1 cellular context compared by ENCODE assay signal in genomic region chr1:19596719-19597462, GRCh38.
TF ChIP-seq lines count a peak whose summit lies in the region.

No MANE protein-coding gene starts in this region.

TF ChIP-seq in K562, 482 proteins besides CTCF, POLR2A, EP300 and RAD21 (continued from another document and continues in another):
- TF ChIP-seq ZBTB2 (IDR thresholded peaks at IDR 0.05): no peak
- no peak for TF ChIP-seq ZNF436 (CRISPR knock-in tag; IDR thresholded peaks at IDR 0.05)
- TF ChIP-seq PTRF (tag; IDR thresholded peaks at IDR 0.05): no peak
- peak; percentile 81 for TF ChIP-seq NR2C2 (CRISPR knock-in tag; IDR thresholded peaks at IDR 0.05)
- peak; percentile 98 for TF ChIP-seq NR2C2 (tag; IDR thresholded peaks at IDR 0.05)
- no peak for TF ChIP-seq TCF7 (IDR thresholded peaks at IDR 0.05; ENCODE audit: borderline replicate concordance)
- TF ChIP-seq, protein P1, sequence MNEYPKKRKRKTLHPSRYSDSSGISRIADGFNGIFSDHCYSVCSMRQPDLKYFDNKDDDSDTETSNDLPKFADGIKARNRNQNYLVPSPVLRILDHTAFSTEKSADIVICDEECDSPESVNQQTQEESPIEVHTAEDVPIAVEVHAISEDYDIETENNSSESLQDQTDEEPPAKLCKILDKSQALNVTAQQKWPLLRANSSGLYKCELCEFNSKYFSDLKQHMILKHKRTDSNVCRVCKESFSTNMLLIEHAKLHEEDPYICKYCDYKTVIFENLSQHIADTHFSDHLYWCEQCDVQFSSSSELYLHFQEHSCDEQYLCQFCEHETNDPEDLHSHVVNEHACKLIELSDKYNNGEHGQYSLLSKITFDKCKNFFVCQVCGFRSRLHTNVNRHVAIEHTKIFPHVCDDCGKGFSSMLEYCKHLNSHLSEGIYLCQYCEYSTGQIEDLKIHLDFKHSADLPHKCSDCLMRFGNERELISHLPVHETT (CRISPR knock-in tag; conservative IDR thresholded peaks at IDR 0.05 in 1 of 2, IDR thresholded peaks at IDR 0.05 in 1 of 2): peak in 1 of 2 experiments; percentile 75; a peak in 1 of 4 replicates
- no peak for TF ChIP-seq ZFP1 (CRISPR knock-in tag; IDR thresholded peaks at IDR 0.05)
- peak; percentile 97 for TF ChIP-seq ZHX1 (conservative IDR thresholded peaks at IDR 0.05; ENCODE audit: low read length)
- TF ChIP-seq NELFE (IDR thresholded peaks at IDR 0.05; ENCODE audit: insufficient read depth, insufficient read length): no peak
- peak; percentile 50 for TF ChIP-seq GTF2A2 (tag; IDR thresholded peaks at IDR 0.05)
- TF ChIP-seq, protein P2, sequence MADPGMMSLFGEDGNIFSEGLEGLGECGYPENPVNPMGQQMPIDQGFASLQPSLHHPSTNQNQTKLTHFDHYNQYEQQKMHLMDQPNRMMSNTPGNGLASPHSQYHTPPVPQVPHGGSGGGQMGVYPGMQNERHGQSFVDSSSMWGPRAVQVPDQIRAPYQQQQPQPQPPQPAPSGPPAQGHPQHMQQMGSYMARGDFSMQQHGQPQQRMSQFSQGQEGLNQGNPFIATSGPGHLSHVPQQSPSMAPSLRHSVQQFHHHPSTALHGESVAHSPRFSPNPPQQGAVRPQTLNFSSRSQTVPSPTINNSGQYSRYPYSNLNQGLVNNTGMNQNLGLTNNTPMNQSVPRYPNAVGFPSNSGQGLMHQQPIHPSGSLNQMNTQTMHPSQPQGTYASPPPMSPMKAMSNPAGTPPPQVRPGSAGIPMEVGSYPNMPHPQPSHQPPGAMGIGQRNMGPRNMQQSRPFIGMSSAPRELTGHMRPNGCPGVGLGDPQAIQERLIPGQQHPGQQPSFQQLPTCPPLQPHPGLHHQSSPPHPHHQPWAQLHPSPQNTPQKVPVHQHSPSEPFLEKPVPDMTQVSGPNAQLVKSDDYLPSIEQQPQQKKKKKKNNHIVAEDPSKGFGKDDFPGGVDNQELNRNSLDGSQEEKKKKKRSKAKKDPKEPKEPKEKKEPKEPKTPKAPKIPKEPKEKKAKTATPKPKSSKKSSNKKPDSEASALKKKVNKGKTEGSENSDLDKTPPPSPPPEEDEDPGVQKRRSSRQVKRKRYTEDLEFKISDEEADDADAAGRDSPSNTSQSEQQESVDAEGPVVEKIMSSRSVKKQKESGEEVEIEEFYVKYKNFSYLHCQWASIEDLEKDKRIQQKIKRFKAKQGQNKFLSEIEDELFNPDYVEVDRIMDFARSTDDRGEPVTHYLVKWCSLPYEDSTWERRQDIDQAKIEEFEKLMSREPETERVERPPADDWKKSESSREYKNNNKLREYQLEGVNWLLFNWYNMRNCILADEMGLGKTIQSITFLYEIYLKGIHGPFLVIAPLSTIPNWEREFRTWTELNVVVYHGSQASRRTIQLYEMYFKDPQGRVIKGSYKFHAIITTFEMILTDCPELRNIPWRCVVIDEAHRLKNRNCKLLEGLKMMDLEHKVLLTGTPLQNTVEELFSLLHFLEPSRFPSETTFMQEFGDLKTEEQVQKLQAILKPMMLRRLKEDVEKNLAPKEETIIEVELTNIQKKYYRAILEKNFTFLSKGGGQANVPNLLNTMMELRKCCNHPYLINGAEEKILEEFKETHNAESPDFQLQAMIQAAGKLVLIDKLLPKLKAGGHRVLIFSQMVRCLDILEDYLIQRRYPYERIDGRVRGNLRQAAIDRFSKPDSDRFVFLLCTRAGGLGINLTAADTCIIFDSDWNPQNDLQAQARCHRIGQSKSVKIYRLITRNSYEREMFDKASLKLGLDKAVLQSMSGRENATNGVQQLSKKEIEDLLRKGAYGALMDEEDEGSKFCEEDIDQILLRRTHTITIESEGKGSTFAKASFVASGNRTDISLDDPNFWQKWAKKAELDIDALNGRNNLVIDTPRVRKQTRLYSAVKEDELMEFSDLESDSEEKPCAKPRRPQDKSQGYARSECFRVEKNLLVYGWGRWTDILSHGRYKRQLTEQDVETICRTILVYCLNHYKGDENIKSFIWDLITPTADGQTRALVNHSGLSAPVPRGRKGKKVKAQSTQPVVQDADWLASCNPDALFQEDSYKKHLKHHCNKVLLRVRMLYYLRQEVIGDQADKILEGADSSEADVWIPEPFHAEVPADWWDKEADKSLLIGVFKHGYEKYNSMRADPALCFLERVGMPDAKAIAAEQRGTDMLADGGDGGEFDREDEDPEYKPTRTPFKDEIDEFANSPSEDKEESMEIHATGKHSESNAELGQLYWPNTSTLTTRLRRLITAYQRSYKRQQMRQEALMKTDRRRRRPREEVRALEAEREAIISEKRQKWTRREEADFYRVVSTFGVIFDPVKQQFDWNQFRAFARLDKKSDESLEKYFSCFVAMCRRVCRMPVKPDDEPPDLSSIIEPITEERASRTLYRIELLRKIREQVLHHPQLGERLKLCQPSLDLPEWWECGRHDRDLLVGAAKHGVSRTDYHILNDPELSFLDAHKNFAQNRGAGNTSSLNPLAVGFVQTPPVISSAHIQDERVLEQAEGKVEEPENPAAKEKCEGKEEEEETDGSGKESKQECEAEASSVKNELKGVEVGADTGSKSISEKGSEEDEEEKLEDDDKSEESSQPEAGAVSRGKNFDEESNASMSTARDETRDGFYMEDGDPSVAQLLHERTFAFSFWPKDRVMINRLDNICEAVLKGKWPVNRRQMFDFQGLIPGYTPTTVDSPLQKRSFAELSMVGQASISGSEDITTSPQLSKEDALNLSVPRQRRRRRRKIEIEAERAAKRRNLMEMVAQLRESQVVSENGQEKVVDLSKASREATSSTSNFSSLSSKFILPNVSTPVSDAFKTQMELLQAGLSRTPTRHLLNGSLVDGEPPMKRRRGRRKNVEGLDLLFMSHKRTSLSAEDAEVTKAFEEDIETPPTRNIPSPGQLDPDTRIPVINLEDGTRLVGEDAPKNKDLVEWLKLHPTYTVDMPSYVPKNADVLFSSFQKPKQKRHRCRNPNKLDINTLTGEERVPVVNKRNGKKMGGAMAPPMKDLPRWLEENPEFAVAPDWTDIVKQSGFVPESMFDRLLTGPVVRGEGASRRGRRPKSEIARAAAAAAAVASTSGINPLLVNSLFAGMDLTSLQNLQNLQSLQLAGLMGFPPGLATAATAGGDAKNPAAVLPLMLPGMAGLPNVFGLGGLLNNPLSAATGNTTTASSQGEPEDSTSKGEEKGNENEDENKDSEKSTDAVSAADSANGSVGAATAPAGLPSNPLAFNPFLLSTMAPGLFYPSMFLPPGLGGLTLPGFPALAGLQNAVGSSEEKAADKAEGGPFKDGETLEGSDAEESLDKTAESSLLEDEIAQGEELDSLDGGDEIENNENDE (IDR thresholded peaks at IDR 0.05; ENCODE audit: low read depth, low read length): no peak
- no peak for TF ChIP-seq CEBPZ (IDR thresholded peaks at IDR 0.05; ENCODE audit: borderline replicate concordance, low read depth, low read length)
- TF ChIP-seq RFX7 (CRISPR knock-in tag; IDR thresholded peaks at IDR 0.05): no peak
- peak; percentile 51; the same call in 1 of the 2 replicates for TF ChIP-seq ZNF431 (CRISPR knock-in tag; IDR thresholded peaks at IDR 0.05)
- no peak for TF ChIP-seq ZZZ3 (IDR thresholded peaks at IDR 0.05)
- no peak for TF ChIP-seq NFIX (CRISPR knock-in tag; IDR thresholded peaks at IDR 0.05; ENCODE audit: low read depth)
- peak; percentile 76; the same call in 1 of the 2 replicates for TF ChIP-seq CTBP1 (IDR thresholded peaks at IDR 0.05; ENCODE audit: borderline replicate concordance)
- peak; percentile 83 for TF ChIP-seq FIP1L1 (IDR thresholded peaks at IDR 0.05; ENCODE audit: low read depth, low read length, poor library complexity, severe bottlenecking)
- TF ChIP-seq ASH1L (IDR thresholded peaks at IDR 0.05; ENCODE audit: borderline replicate concordance, low read depth, partially characterized antibody): no peak
- no peak for TF ChIP-seq ZNF444 (CRISPR knock-in tag; IDR thresholded peaks at IDR 0.05)
- TF ChIP-seq DMBX1 (CRISPR knock-in tag; IDR thresholded peaks at IDR 0.05; ENCODE audit: borderline replicate concordance): 0 out of 2 replicates have a peak, but pooled peaks have one; percentile 48
- TF ChIP-seq KDM1A (IDR thresholded peaks at IDR 0.05): no peak
- TF ChIP-seq HLTF (IDR thresholded peaks at IDR 0.05): no peak
- TF ChIP-seq SMAD3 (CRISPR knock-in tag; conservative IDR thresholded peaks at IDR 0.05): 0 out of 2 replicates have a peak, but pooled peaks have one; percentile 1
- no peak for TF ChIP-seq KLF6 (CRISPR knock-in tag; IDR thresholded peaks at IDR 0.05; ENCODE audit: borderline replicate concordance)
- TF ChIP-seq YY1 (IDR thresholded peaks at IDR 0.05; ENCODE audit: borderline replicate concordance in 1 of 3, control insufficient read depth in 1 of 3, extremely low read depth in 1 of 3, insufficient read depth in 3 of 3, insufficient read length in 1 of 3, insufficient replicate concordance in 2 of 3, low read depth in 1 of 3, low read length in 2 of 3): peak; percentile 29 to 87 (median 85)
- no peak for TF ChIP-seq ZNF184 (CRISPR knock-in tag; IDR thresholded peaks at IDR 0.05)
- TF ChIP-seq ZNF586 (CRISPR knock-in tag; conservative IDR thresholded peaks at IDR 0.05): no peak
- TF ChIP-seq MAFK (IDR thresholded peaks at IDR 0.05; ENCODE audit: low read length): no peak; the same call in 1 of the 2 replicates
- peak; percentile 71; the same call in 1 of the 2 replicates for TF ChIP-seq FOXP1 (CRISPR knock-in tag; IDR thresholded peaks at IDR 0.05)
- TF ChIP-seq KLF10 (CRISPR knock-in tag; IDR thresholded peaks at IDR 0.05): no peak
- TF ChIP-seq CBX2 (IDR thresholded peaks at IDR 0.05; ENCODE audit: insufficient read depth, low read length, poor library complexity, severe bottlenecking): no peak
- TF ChIP-seq PHB (CRISPR knock-in tag; IDR thresholded peaks at IDR 0.05): 0 out of 2 replicates have a peak, but pooled peaks have one; percentile 55
- no peak; the same call in 1 of the 2 replicates for TF ChIP-seq ZNF12 (CRISPR knock-in tag; IDR thresholded peaks at IDR 0.05)
- peak; percentile 38 for TF ChIP-seq RBM22 (IDR thresholded peaks at IDR 0.05; ENCODE audit: low read depth, low read length, poor library complexity, severe bottlenecking)
- no peak for TF ChIP-seq PCBP2 (IDR thresholded peaks at IDR 0.05; ENCODE audit: low read depth, low read length, poor library complexity, severe bottlenecking)
- TF ChIP-seq RBBP5 (IDR thresholded peaks at IDR 0.05; ENCODE audit: borderline replicate concordance, insufficient read depth, low read length, poor library complexity, severe bottlenecking): peak; percentile 96
- peak; percentile 96 for TF ChIP-seq RBM25 (IDR thresholded peaks at IDR 0.05; ENCODE audit: low read depth, low read length, severe bottlenecking)
- TF ChIP-seq PKNOX1 (IDR thresholded peaks at IDR 0.05): peak; percentile 92
